ENCODE assay signal across 21 cellular contexts in the genomic region with DNA sequence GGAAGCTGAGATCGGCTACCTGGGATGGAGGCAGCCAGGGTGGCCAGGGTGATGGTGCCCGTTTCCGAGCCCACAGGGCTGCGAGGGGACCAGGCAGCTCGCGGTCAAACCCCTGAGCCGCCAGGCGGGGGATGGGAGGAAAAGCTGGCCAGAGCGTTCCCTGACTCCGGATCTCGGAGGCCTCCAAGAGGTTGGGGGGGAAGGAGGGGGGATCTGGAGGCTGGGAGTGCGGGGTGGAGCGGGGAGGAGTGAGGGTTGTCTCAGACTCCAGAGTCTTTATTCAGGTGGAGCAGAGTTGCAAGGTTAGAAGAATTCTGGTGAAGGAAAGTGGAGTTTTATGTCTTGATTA. TPM values are rescaled to one million over a fixed set of nuclear protein-coding genes. Genes with fewer than 3 reads are reported as not detected.
DNase-seq lines count a peak whose midpoint lies in the region; ATAC-seq and TF ChIP-seq lines count a peak whose summit lies in the region.
"Had no signal": no experiment of that assay in that cellular context is flagged by ENCODE, and none has a peak within 500 bp of the region (broad histone marks: within the 10 kb centered on the region; RNA-seq: fewer than 3 reads in every experiment).

No MANE protein-coding gene starts in this region.

- H3K4me3 ChIP-seq in cardiac muscle cell: peak overlapping the region; percentile 27
- no peak overlapping the region for H3K4me3 ChIP-seq in left ventricle myocardium inferior
- H3K4me3 ChIP-seq in endodermal cell (ENCODE audit: low read length): peak overlapping the region; percentile 72
- no peak overlapping the region for H3K4me3 ChIP-seq in left lung
- H3K4me3 ChIP-seq: colonic mucosa, psoas muscle had no signal

- no peaks in the 10 kb centered on the region for H3K36me3 ChIP-seq in cardiac muscle cell
- H3K36me3 ChIP-seq in left ventricle myocardium inferior: no peaks in the 10 kb centered on the region
- H3K36me3 ChIP-seq in endodermal cell (ENCODE audit: control insufficient read depth, insufficient read depth, low read length): no peaks in the 10 kb centered on the region
- H3K36me3 ChIP-seq in left lung: no peaks in the 10 kb centered on the region
- H3K36me3 ChIP-seq: colonic mucosa had no signal

- TF ChIP-seq CTCF in cardiac muscle cell (IDR thresholded peaks at IDR 0.05; ENCODE audit: low read depth, low read length): no peak
- TF ChIP-seq CTCF in left ventricle myocardium inferior (IDR thresholded peaks at IDR 0.05; ENCODE audit: borderline replicate concordance): no peak
- no peak for TF ChIP-seq CTCF in endodermal cell (conservative IDR thresholded peaks at IDR 0.05)
- TF ChIP-seq CTCF in left lung (IDR thresholded peaks at IDR 0.05): no peak

- no peak for ATAC-seq in activated T-cell treated with anti-CD3 and anti-CD28 coated beads, Interleukin-2, amount 50 U/mL, for 4 hours
- ATAC-seq in left lung (no peak), HG03460 (IDR thresholded peaks at IDR 0.05; ENCODE audit: unreplicated experiment) (no peak)
- ATAC-seq: psoas muscle had no signal

- H3K9me3 ChIP-seq in cardiac muscle cell (ENCODE audit: low read depth): no peaks in the 10 kb centered on the region
- no peaks in the 10 kb centered on the region for H3K9me3 ChIP-seq in left ventricle myocardium inferior (replicated peaks)
- H3K9me3 ChIP-seq in endodermal cell (ENCODE audit: control insufficient read depth, low read length): no peaks in the 10 kb centered on the region
- H3K9me3 ChIP-seq in left lung: no peaks in the 10 kb centered on the region
- H3K9me3 ChIP-seq: colonic mucosa, psoas muscle had no signal

- DNase-seq in cardiac muscle cell (ENCODE audit: low read depth in 1 of 2, low spot score in 1 of 2): peak; percentile 12 to 23
- DNase-seq in left ventricle myocardium inferior: no peak
- DNase-seq in endodermal cell: peak; percentile 81
- peak; percentile 49 for DNase-seq in left kidney (ENCODE audit: low read depth, low spot score)
- DNase-seq in NCI-H2081 (lab: John Stamatoyannopoulos, UW): no peak
- DNase-seq in activated T-cell treated with anti-CD3 and anti-CD28 coated beads, Interleukin-2, amount 50 U/mL, for 4 hours: no peak
- no peak for DNase-seq in left lung
- DNase-seq: activated B cell treated with CpG ODN at 0.5 μM for 24 hours; colonic mucosa; KBM-7; NCI-H1092 treated with DMSO at 0.1 percent for 48 hours; NCI-H2171 treated with DMSO at 0.1 percent for 48 hours; NK-92 treated with Interleukin-12 subunit alpha and Interleukin-12 subunit beta, amount 100 ng/mL, for 24 hours had no signal

- no peak overlapping the region for H3K9ac ChIP-seq in endodermal cell (ENCODE audit: extremely low read depth, low read length, poor library complexity, severe bottlenecking)

- H3K27ac ChIP-seq in cardiac muscle cell (no peak overlapping the region), left ventricle myocardium inferior (replicated peaks) (no peak overlapping the region), endodermal cell (ENCODE audit: low read depth, low read length) (no peak overlapping the region), left lung (no peak overlapping the region)
- H3K27ac ChIP-seq: colonic mucosa, psoas muscle had no signal

- H3K4me3 Mint-ChIP-seq in endodermal cell: peak overlapping the region; percentile 50
- H3K4me3 Mint-ChIP-seq in activated T-cell treated with anti-CD3 and anti-CD28 coated beads, Interleukin-2, amount 50 U/mL, for 4 hours: no peak overlapping the region
- H3K4me3 Mint-ChIP-seq: activated B cell treated with CpG ODN at 0.5 μM for 24 hours; stimulated activated naive CD8-positive, alpha-beta T cell treated with anti-CD3 and anti-CD28 coated beads, Interleukin-15, Interleukin-2, amounts not matched to agents 100 ng/mL and 50 ng/mL, for 24 hours; T-helper 1 cell treated with Interleukin-12 subunit alpha and Interleukin-12 subunit beta and Interleukin-4 antibody, amounts not matched to agents 30 μg/mL and 1 μg/mL, for 36 hours had no signal

- WGBS in endodermal cell (ENCODE audit: insufficient coverage in 1 of 2, insufficient read length in 1 of 2), 2 experiments: 3 to 4% methylated on average over 4 to 13 of the region's 13 CpGs

- H3K27me3 Mint-ChIP-seq in endodermal cell (ENCODE audit: insufficient read depth): peaks cover 75% of the 10 kb centered on the region
- peaks cover 85% of the 10 kb centered on the region for H3K27me3 Mint-ChIP-seq in activated T-cell treated with anti-CD3 and anti-CD28 coated beads, Interleukin-2, amount 50 U/mL, for 4 hours (ENCODE audit: low read depth)

- H3K4me1 ChIP-seq in cardiac muscle cell (ENCODE audit: low read depth): no peaks in the 10 kb centered on the region
- peaks cover 17% of the 10 kb centered on the region for H3K4me1 ChIP-seq in left ventricle myocardium inferior
- no peaks in the 10 kb centered on the region for H3K4me1 ChIP-seq in endodermal cell (ENCODE audit: control insufficient read depth, insufficient read depth, low read length)
- H3K4me1 ChIP-seq in left lung: peaks cover 0 to 21% of the 10 kb centered on the region in 2 donors
- H3K4me1 ChIP-seq: colonic mucosa had no signal

- intact Hi-C loops in left ventricle myocardium inferior (cut with micrococcal nuclease) (no loop called here), left lung (cut with DNase I) (no loop called here)

- H3K27me3 ChIP-seq in cardiac muscle cell: peaks cover 67% of the 10 kb centered on the region
- H3K27me3 ChIP-seq in left ventricle myocardium inferior (ENCODE audit: low read depth): peaks cover 96% of the 10 kb centered on the region
- peaks cover 72% of the 10 kb centered on the region for H3K27me3 ChIP-seq in endodermal cell (ENCODE audit: control insufficient read depth, insufficient read depth, low read length, poor library complexity, severe bottlenecking)
- H3K27me3 ChIP-seq in left lung: peaks cover 48 to 96% of the 10 kb centered on the region in 2 donors

- peaks cover 18% of the 10 kb centered on the region for H3K4me1 Mint-ChIP-seq in endodermal cell
- peaks cover 21% of the 10 kb centered on the region for H3K4me1 Mint-ChIP-seq in activated T-cell treated with anti-CD3 and anti-CD28 coated beads, Interleukin-2, amount 50 U/mL, for 4 hours (ENCODE audit: low read depth)

- H3K9me3 Mint-ChIP-seq in endodermal cell: no peaks in the 10 kb centered on the region
- no peaks in the 10 kb centered on the region for H3K9me3 Mint-ChIP-seq in activated T-cell treated with anti-CD3 and anti-CD28 coated beads, Interleukin-2, amount 50 U/mL, for 4 hours
- H3K9me3 Mint-ChIP-seq: activated B cell treated with CpG ODN at 0.5 μM for 24 hours; activated T-helper 2 cell treated with anti-CD3 and anti-CD28 coated beads, Interferon-gamma antibody, Interleukin-2, Interleukin-4, amounts not matched to agents 10 μg/mL and 5 μg/mL and 100 μg/mL, durations not matched to agents 14 hours and 24 hours and 36 hours; stimulated activated naive CD8-positive, alpha-beta T cell treated with anti-CD3 and anti-CD28 coated beads, Interleukin-15, Interleukin-2, amounts not matched to agents 100 ng/mL and 50 ng/mL, for 24 hours; T-helper 1 cell treated with Interleukin-12 subunit alpha and Interleukin-12 subunit beta and Interleukin-4 antibody, amounts not matched to agents 30 μg/mL and 1 μg/mL, for 36 hours had no signal

- no peaks in the 10 kb centered on the region for H3K36me3 Mint-ChIP-seq in endodermal cell (ENCODE audit: low read depth)
- no peaks in the 10 kb centered on the region for H3K36me3 Mint-ChIP-seq in activated T-cell treated with anti-CD3 and anti-CD28 coated beads, Interleukin-2, amount 50 U/mL, for 4 hours (ENCODE audit: insufficient read depth)

- no peak overlapping the region for H3K27ac Mint-ChIP-seq in endodermal cell
- H3K27ac Mint-ChIP-seq: activated B cell treated with CpG ODN at 0.5 μM for 24 hours; activated T-helper 2 cell treated with anti-CD3 and anti-CD28 coated beads, Interferon-gamma antibody, Interleukin-2, Interleukin-4, amounts not matched to agents 10 μg/mL and 5 μg/mL and 100 μg/mL, durations not matched to agents 14 hours and 24 hours and 36 hours; CD14-positive monocyte; stimulated activated naive CD8-positive, alpha-beta T cell treated with anti-CD3 and anti-CD28 coated beads, Interleukin-15, Interleukin-2, amounts not matched to agents 100 ng/mL and 50 ng/mL, for 24 hours; T-helper 1 cell treated with Interleukin-12 subunit alpha and Interleukin-12 subunit beta and Interleukin-4 antibody, amounts not matched to agents 30 μg/mL and 1 μg/mL, for 36 hours had no signal

RNA-seq across cellular contexts. Expression of a gene that starts 1.1 kb away (rescaled TPM):
- total RNA-seq in cardiac muscle cell: 0.60 and 1.9 TPM in 2 replicates
- 0.11 and 0.19 TPM in 2 replicates for polyA plus RNA-seq in cardiac muscle cell
- not detected for total RNA-seq in left ventricle myocardium inferior
- total RNA-seq in endodermal cell: 1 to 10 TPM; 2.7 to 3.4 TPM
- 48.2 TPM for polyA plus RNA-seq in endodermal cell (2013, experiment 1 of 2)
- polyA plus RNA-seq in endodermal cell (2013, experiment 2 of 2): 46.4 TPM
- not detected for total RNA-seq in activated T-cell treated with anti-CD3 and anti-CD28 coated beads, Interleukin-2, amount 50 U/mL, for 4 hours
- not detected for total RNA-seq in left lung
- total RNA-seq: activated B cell treated with CpG ODN at 0.5 μM for 24 hours; activated T-helper 2 cell treated with anti-CD3 and anti-CD28 coated beads, Interferon-gamma antibody, Interleukin-2, Interleukin-4, amounts not matched to agents 10 μg/mL and 5 μg/mL and 100 μg/mL, durations not matched to agents 14 hours and 24 hours and 36 hours; epithelial cell of proximal tubule; psoas muscle had no signal
- polyA plus RNA-seq: adipose tissue, CD14-positive monocyte had no signal

RNA-seq across cellular contexts. Expression of a gene that starts 28.1 kb away (rescaled TPM):
- total RNA-seq in cardiac muscle cell: 0.63 and 4.3 TPM in 2 replicates
- 3.2 and 4.2 TPM in 2 replicates for polyA plus RNA-seq in cardiac muscle cell
- total RNA-seq in left ventricle myocardium inferior: not detected
- total RNA-seq in endodermal cell: 1 to 10 TPM; 2.7 to 5.6 TPM
- 10.6 TPM for polyA plus RNA-seq in endodermal cell (2013, experiment 1 of 2)
- 8.2 TPM for polyA plus RNA-seq in endodermal cell (2013, experiment 2 of 2)
- total RNA-seq in activated T-cell treated with anti-CD3 and anti-CD28 coated beads, Interleukin-2, amount 50 U/mL, for 4 hours: not detected
- not detected for total RNA-seq in left lung
- total RNA-seq: activated B cell treated with CpG ODN at 0.5 μM for 24 hours; activated T-helper 2 cell treated with anti-CD3 and anti-CD28 coated beads, Interferon-gamma antibody, Interleukin-2, Interleukin-4, amounts not matched to agents 10 μg/mL and 5 μg/mL and 100 μg/mL, durations not matched to agents 14 hours and 24 hours and 36 hours; psoas muscle had no signal
- polyA plus RNA-seq: CD14-positive monocyte had no signal

RNA-seq across cellular contexts. Expression of a gene that starts 42.5 kb away (rescaled TPM):
- total RNA-seq in cardiac muscle cell: 115 and 150 TPM in 2 replicates
- polyA plus RNA-seq in cardiac muscle cell: 166 and 183 TPM in 2 replicates
- total RNA-seq in left ventricle myocardium inferior: 96.0 TPM
- total RNA-seq in endodermal cell: 100 to 1,000 TPM; 112 to 157 TPM
- polyA plus RNA-seq in endodermal cell (2013, experiment 1 of 2): 65.5 TPM
- polyA plus RNA-seq in endodermal cell (2013, experiment 2 of 2): 69.2 TPM
- 10 to 100 TPM; 11.3 to 12.0 (median 11.6) TPM for total RNA-seq in activated T-cell treated with anti-CD3 and anti-CD28 coated beads, Interleukin-2, amount 50 U/mL, for 4 hours
- 100 to 1,000 TPM; 164 to 197 TPM for total RNA-seq in left lung

RNA-seq across cellular contexts. Expression of a gene that starts 52.6 kb away (rescaled TPM):
- total RNA-seq in cardiac muscle cell (0.77 and 1.4 TPM in 2 replicates), left ventricle myocardium inferior (0.16 TPM), endodermal cell (1 to 10 TPM in 1 of 2 donors, under 1 TPM in 1; 0.48 to 4.8 TPM), left lung (under 1 TPM in 1 of 2 donors, not detected in 1; 0.03 TPM)
- 0.68 and 1.0 TPM in 2 replicates for polyA plus RNA-seq in cardiac muscle cell
- polyA plus RNA-seq in endodermal cell (2013, experiment 1 of 2): 2.4 TPM
- 2.1 TPM for polyA plus RNA-seq in endodermal cell (2013, experiment 2 of 2)
- total RNA-seq in activated T-cell treated with anti-CD3 and anti-CD28 coated beads, Interleukin-2, amount 50 U/mL, for 4 hours: not detected
- total RNA-seq: activated B cell treated with CpG ODN at 0.5 μM for 24 hours; activated T-helper 2 cell treated with anti-CD3 and anti-CD28 coated beads, Interferon-gamma antibody, Interleukin-2, Interleukin-4, amounts not matched to agents 10 μg/mL and 5 μg/mL and 100 μg/mL, durations not matched to agents 14 hours and 24 hours and 36 hours; epithelial cell of proximal tubule had no signal
- polyA plus RNA-seq: CD14-positive monocyte had no signal

Comparison
In these comparisons a context has a peak if more than half of its experiments do, and no peak if none do; other contexts are left out.
1. DNase-seq: peak in cardiac muscle cell (2 of 2), endodermal cell (single experiment) and left kidney (single experiment); none in left ventricle myocardium inferior (single experiment), NCI-H2081 (0 of 2), activated T-cell treated with anti-CD3 and anti-CD28 coated beads, Interleukin-2, amount 50 U/mL, for 4 hours (single experiment) and left lung (0 of 2).
2. H3K4me3 ChIP-seq: peak in cardiac muscle cell (single experiment) and endodermal cell (single experiment); none in left ventricle myocardium inferior (single experiment) and left lung (0 of 2).